In the genomic region with DNA sequence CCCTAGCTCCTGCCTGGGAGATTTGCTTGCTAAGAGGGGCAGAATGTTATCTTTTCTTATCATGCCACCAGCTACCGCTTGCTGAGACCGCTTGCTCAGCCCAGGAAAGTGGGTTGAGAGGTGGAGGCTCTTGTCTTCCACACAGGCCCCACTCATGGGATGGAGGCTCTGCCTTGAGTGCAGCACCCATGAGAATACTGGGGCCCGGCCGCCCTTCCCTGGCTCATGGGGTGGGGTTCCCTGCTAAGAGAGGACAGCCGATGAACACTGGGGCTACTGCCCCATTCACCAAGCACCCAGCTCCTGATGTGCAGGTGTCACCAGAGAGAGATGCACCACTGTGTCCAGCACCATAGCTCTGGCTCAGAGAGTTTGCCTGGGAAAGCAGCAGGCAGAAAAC, we compare ENCODE assay signal across 26 cellular contexts.
"Had no signal": no experiment of that assay in that cellular context is flagged by ENCODE, and none has a peak within 500 bp of the region (broad histone marks: within the 10 kb centered on the region; RNA-seq: fewer than 3 reads in every experiment).

No MANE protein-coding gene starts in this region.

- FAIRE-seq: endometrium, frontal cortex had no signal

- DNase-seq: colonic mucosa; cortex of kidney; effector CD8-positive, alpha-beta T cell; effector memory CD8-positive, alpha-beta T cell; endodermal cell; erythroblast; foreskin keratinocyte; hypothalamus; immature natural killer cell; islet precursor cell; left cardiac atrium; left lung; left ventricle myocardium superior; lower lobe of right lung; mesenchymal stem cell; naive B cell had no signal

- H2AFZ ChIP-seq: hepatocyte had no signal

- H3K9me3 Mint-ChIP-seq: dendritic cell treated with granulocyte-macrophage colony-stimulating factor and Interleukin-4, amounts not matched to agents 40 ng/mL and 50 ng/mL, for 4 days; effector memory CD8-positive, alpha-beta T cell; immature natural killer cell; mesothelial cell of epicardium; naive B cell had no signal

- H3K36me3 ChIP-seq: colonic mucosa, esophagus muscularis mucosa, gastroesophageal sphincter, heart left ventricle, left lung, lower lobe of right lung had no signal

- H3K4me3 ChIP-seq: colonic mucosa, esophagus muscularis mucosa, gastroesophageal sphincter, heart left ventricle, hepatocyte, left lung, lower lobe of right lung, mucosa of descending colon had no signal

- H3K4me1 ChIP-seq: colonic mucosa, esophagus muscularis mucosa, foreskin keratinocyte, gastroesophageal sphincter, heart left ventricle, left lung, lower lobe of right lung had no signal

- H3K27me3 ChIP-seq: colonic mucosa, esophagus muscularis mucosa, foreskin keratinocyte, heart left ventricle, hepatocyte, left lung had no signal

- H3K79me2 ChIP-seq: hepatocyte had no signal

- H3K27ac Mint-ChIP-seq: dendritic cell treated with granulocyte-macrophage colony-stimulating factor and Interleukin-4, amounts not matched to agents 40 ng/mL and 50 ng/mL, for 4 days; effector memory CD8-positive, alpha-beta T cell; endodermal cell; immature natural killer cell; mesothelial cell of epicardium had no signal

- H3K36me3 Mint-ChIP-seq: immature natural killer cell, mesothelial cell of epicardium had no signal

- H3K4me3 Mint-ChIP-seq: dendritic cell treated with granulocyte-macrophage colony-stimulating factor and Interleukin-4, amounts not matched to agents 40 ng/mL and 50 ng/mL, for 4 days; effector memory CD8-positive, alpha-beta T cell; endodermal cell; immature natural killer cell; mesothelial cell of epicardium; naive B cell had no signal

- H3K9me3 ChIP-seq: colonic mucosa, esophagus muscularis mucosa, gastroesophageal sphincter, heart left ventricle, left lung, lower lobe of right lung, mucosa of descending colon had no signal

- H3K27ac ChIP-seq: colonic mucosa, epithelial cell of prostate, esophagus muscularis mucosa, foreskin keratinocyte, gastroesophageal sphincter, heart left ventricle, hepatocyte, left lung, lower lobe of right lung had no signal

- H3K4me1 Mint-ChIP-seq: immature natural killer cell, mesothelial cell of epicardium had no signal

- H3K4me2 ChIP-seq: hepatocyte had no signal

- ATAC-seq: effector memory CD8-positive, alpha-beta T cell; foreskin keratinocyte; gastroesophageal sphincter; heart left ventricle; left cardiac atrium; left lung; left ventricle myocardium superior; lower lobe of right lung; mucosa of descending colon had no signal
